21 cellular contexts compared by ENCODE assay signal in genomic region chr11:65209711-65210360, GRCh38. TPM values are rescaled to one million over a fixed set of nuclear protein-coding genes. Genes with fewer than 3 reads are reported as not detected.
A peak's percentile ranks its signal among the peaks of the same experiment; 100 is the strongest.
DNase-seq lines count a peak whose midpoint lies in the region; ATAC-seq and TF ChIP-seq lines count a peak whose summit lies in the region.
"Had no signal": no experiment of that assay in that cellular context is flagged by ENCODE, and none has a peak within 500 bp of the region (broad histone marks: within the 10 kb centered on the region; RNA-seq: fewer than 3 reads in every experiment).

No MANE protein-coding gene starts in this region.

- TF ChIP-seq CTCF in sigmoid colon (IDR thresholded peaks at IDR 0.05) (no peak), progenitor cell of endocrine pancreas (IDR thresholded peaks at IDR 0.05; ENCODE audit: unreplicated experiment) (no peak), testis (IDR thresholded peaks at IDR 0.05) (no peak)

- no peak overlapping the region for H3K27ac ChIP-seq in sigmoid colon
- H3K27ac ChIP-seq in testis: no peak overlapping the region
- H3K27ac ChIP-seq: 22Rv1, KMS-11 had no signal

- no peak overlapping the region for H3K27ac Mint-ChIP-seq in activated CD4-positive, alpha-beta memory T cell treated with anti-CD3 and anti-CD28 coated beads for 36 hours
- no peak overlapping the region for H3K27ac Mint-ChIP-seq in activated CD4-positive, alpha-beta memory T cell treated with anti-CD3 and anti-CD28 coated beads, Interleukin-2, amount 10 ng/mL, durations not matched to agents 7 days and 5 days
- no peak overlapping the region for H3K27ac Mint-ChIP-seq in progenitor cell of endocrine pancreas

- no peak overlapping the region for H3K4me3 Mint-ChIP-seq in activated CD4-positive, alpha-beta memory T cell treated with anti-CD3 and anti-CD28 coated beads for 36 hours
- no peak overlapping the region for H3K4me3 Mint-ChIP-seq in activated CD4-positive, alpha-beta memory T cell treated with anti-CD3 and anti-CD28 coated beads, Interleukin-2, amount 10 ng/mL, durations not matched to agents 7 days and 5 days
- H3K4me3 Mint-ChIP-seq in progenitor cell of endocrine pancreas (ENCODE audit: low read depth): no peak overlapping the region

- H3K4me3 ChIP-seq in sigmoid colon (no peak overlapping the region), testis (no peak overlapping the region)

- H3K36me3 Mint-ChIP-seq in activated CD4-positive, alpha-beta memory T cell treated with anti-CD3 and anti-CD28 coated beads for 36 hours: peaks cover 18% of the 10 kb centered on the region
- peaks cover 40% of the 10 kb centered on the region for H3K36me3 Mint-ChIP-seq in activated CD4-positive, alpha-beta memory T cell treated with anti-CD3 and anti-CD28 coated beads, Interleukin-2, amount 10 ng/mL, durations not matched to agents 7 days and 5 days (ENCODE audit: low read depth)
- peaks cover 14% of the 10 kb centered on the region for H3K36me3 Mint-ChIP-seq in progenitor cell of endocrine pancreas (ENCODE audit: insufficient read depth)

- H3K4me1 ChIP-seq in sigmoid colon: no peaks in the 10 kb centered on the region
- no peaks in the 10 kb centered on the region for H3K4me1 ChIP-seq in testis

- H3K27me3 Mint-ChIP-seq in activated CD4-positive, alpha-beta memory T cell treated with anti-CD3 and anti-CD28 coated beads for 36 hours: no peaks in the 10 kb centered on the region
- H3K27me3 Mint-ChIP-seq in activated CD4-positive, alpha-beta memory T cell treated with anti-CD3 and anti-CD28 coated beads, Interleukin-2, amount 10 ng/mL, durations not matched to agents 7 days and 5 days: no peaks in the 10 kb centered on the region
- H3K27me3 Mint-ChIP-seq in progenitor cell of endocrine pancreas: no peaks in the 10 kb centered on the region

- ATAC-seq in left colon: peak; percentile 8
- ATAC-seq: HepG2 had no signal

- peaks cover 12% of the 10 kb centered on the region for H3K4me1 Mint-ChIP-seq in activated CD4-positive, alpha-beta memory T cell treated with anti-CD3 and anti-CD28 coated beads for 36 hours (ENCODE audit: low read depth)
- peaks cover 25% of the 10 kb centered on the region for H3K4me1 Mint-ChIP-seq in activated CD4-positive, alpha-beta memory T cell treated with anti-CD3 and anti-CD28 coated beads, Interleukin-2, amount 10 ng/mL, durations not matched to agents 7 days and 5 days
- H3K4me1 Mint-ChIP-seq in progenitor cell of endocrine pancreas (ENCODE audit: low read depth): peaks cover 8% of the 10 kb centered on the region

- peaks cover 40 to 75% (median 61%) of the 10 kb centered on the region in 4 donors for H3K36me3 ChIP-seq in sigmoid colon
- no peaks in the 10 kb centered on the region for H3K36me3 ChIP-seq in testis (ENCODE audit: low read depth, missing control alignments)

- H3K9me3 Mint-ChIP-seq in activated CD4-positive, alpha-beta memory T cell treated with anti-CD3 and anti-CD28 coated beads for 36 hours: no peaks in the 10 kb centered on the region
- no peaks in the 10 kb centered on the region for H3K9me3 Mint-ChIP-seq in activated CD4-positive, alpha-beta memory T cell treated with anti-CD3 and anti-CD28 coated beads, Interleukin-2, amount 10 ng/mL, durations not matched to agents 7 days and 5 days
- H3K9me3 Mint-ChIP-seq in progenitor cell of endocrine pancreas (ENCODE audit: low read depth): no peaks in the 10 kb centered on the region

- intact Hi-C loops in activated CD4-positive, alpha-beta memory T cell treated with anti-CD3 and anti-CD28 coated beads for 36 hours (cut with micrococcal nuclease): no loop called here
- intact Hi-C loops in left colon (cut with DNase I, micrococcal nuclease): no loop called here
- intact Hi-C loops in sigmoid colon (cut with DNase I): loop anchor here (10.0 kb wide), 1 partner anchor 45 kb away; no protein-coding TSS in a partner anchor
- intact Hi-C loops in testis (cut with DNase I; ENCODE audit: low total_unique reads): no loop called here

- TF ChIP-seq POLR2A in sigmoid colon (IDR thresholded peaks at IDR 0.05) (no peak), testis (IDR thresholded peaks at IDR 0.05) (no peak)

- POLR2A ChIA-PET in activated CD4-positive, alpha-beta memory T cell treated with anti-CD3 and anti-CD28 coated beads for 36 hours (lab: Charles Lee): no interaction called here
- POLR2A ChIA-PET in activated CD4-positive, alpha-beta memory T cell treated with anti-CD3 and anti-CD28 coated beads, Interleukin-2, amount 10 ng/mL, durations not matched to agents 7 days and 5 days (lab: Charles Lee): interaction anchor here (0.8 kb wide), 1 partner anchor 53 kb away, joined by 3 read pairs; no protein-coding TSS in a partner anchor

- CTCF ChIA-PET in activated CD4-positive, alpha-beta memory T cell treated with anti-CD3 and anti-CD28 coated beads for 36 hours (lab: Charles Lee): interaction anchor here (1.2 kb wide), 1 partner anchor 120 kb away, joined by 3 read pairs; no protein-coding TSS in a partner anchor
- CTCF ChIA-PET in activated CD4-positive, alpha-beta memory T cell treated with anti-CD3 and anti-CD28 coated beads, Interleukin-2, amount 10 ng/mL, durations not matched to agents 7 days and 5 days (lab: Charles Lee): interaction anchor here (0.6 to 1.1 kb wide), 2 partner anchors 98 to 178 kb away, joined by 3 read pairs; partner anchors contain the start of gene TM7SF2

- H3K27me3 ChIP-seq in sigmoid colon (no peaks in the 10 kb centered on the region), testis (no peaks in the 10 kb centered on the region)

- H3K9me3 ChIP-seq in sigmoid colon (no peaks in the 10 kb centered on the region), testis (no peaks in the 10 kb centered on the region)

- 88 to 95% methylated on average over 20 of the region's 20 CpGs for WGBS in sigmoid colon, 2 donors
- WGBS in testis, 2 donors: 92 to 94% methylated on average over 20 of the region's 20 CpGs

- peak; percentile 5 for DNase-seq in activated CD4-positive, alpha-beta memory T cell treated with anti-CD3 and anti-CD28 coated beads for 36 hours
- DNase-seq in activated CD4-positive, alpha-beta memory T cell treated with anti-CD3 and anti-CD28 coated beads, Interleukin-2, amount 10 ng/mL, durations not matched to agents 7 days and 5 days: no peak
- DNase-seq in SW480 (ENCODE audit: low spot score): peak; percentile 90
- DNase-seq in left colon: peak in 1 of 2 donors; percentile 20
- peak; percentile 50 for DNase-seq in sigmoid colon
- no peak for DNase-seq in progenitor cell of endocrine pancreas (ENCODE audit: low spot score, unreplicated experiment)
- no peak for DNase-seq in testis
- DNase-seq in HUDEP-2 (lab: John Stamatoyannopoulos, UW; ENCODE audit: unreplicated experiment in 76 of 76): no peak
- DNase-seq: COR-L47, DMS 273 treated with DMSO at 0.1 percent for 48 hours, DND-41, GOT3, NCI-H2227 treated with DMSO at 0.1 percent for 48 hours, NCI-H774, SHP77 treated with DMSO at 0.1 percent for 48 hours had no signal

- no peak for TF ChIP-seq EP300 in sigmoid colon (IDR thresholded peaks at IDR 0.05)

RNA-seq across cellular contexts. Expression of gene CAPN1, which starts 28.1 kb away (rescaled TPM):
- 100 to 1,000 TPM; 111 to 116 TPM for total RNA-seq in activated CD4-positive, alpha-beta memory T cell treated with anti-CD3 and anti-CD28 coated beads for 36 hours
- total RNA-seq in activated CD4-positive, alpha-beta memory T cell treated with anti-CD3 and anti-CD28 coated beads, Interleukin-2, amount 10 ng/mL, durations not matched to agents 7 days and 5 days: 100 to 1,000 TPM; 164 to 167 TPM
- total RNA-seq in left colon (100 to 1,000 TPM; 316 to 367 TPM), sigmoid colon (100 to 1,000 TPM in 3 of 4 donors, 10 to 100 TPM in 1; 84.5 to 193 (median 133) TPM), progenitor cell of endocrine pancreas (239 and 245 TPM in 2 replicates), testis (10 to 100 TPM; 36.2 to 85.3 TPM)
- polyA plus RNA-seq in sigmoid colon (100 to 1,000 TPM; 156 to 245 (median 210) TPM), testis (ENCODE audit: insufficient read depth, low read depth, low replicate concordance) (27.3 TPM)

RNA-seq across cellular contexts. Expression of gene SPDYC, which starts 39.8 kb away (rescaled TPM):
- total RNA-seq in activated CD4-positive, alpha-beta memory T cell treated with anti-CD3 and anti-CD28 coated beads for 36 hours: not detected
- total RNA-seq in activated CD4-positive, alpha-beta memory T cell treated with anti-CD3 and anti-CD28 coated beads, Interleukin-2, amount 10 ng/mL, durations not matched to agents 7 days and 5 days: not detected
- total RNA-seq in left colon: not detected
- total RNA-seq in sigmoid colon: not detected
- not detected for polyA plus RNA-seq in sigmoid colon
- not detected in 2 replicates for total RNA-seq in progenitor cell of endocrine pancreas
- total RNA-seq in testis: 1 to 10 TPM; 1.2 TPM
- 0.80 TPM for polyA plus RNA-seq in testis (ENCODE audit: insufficient read depth, low read depth, low replicate concordance)
- total RNA-seq: M059J, OCI-LY7, RPMI7951 had no signal

RNA-seq across cellular contexts. Expression of gene POLA2, which starts 51.9 kb away (rescaled TPM):
- total RNA-seq in activated CD4-positive, alpha-beta memory T cell treated with anti-CD3 and anti-CD28 coated beads for 36 hours: 10 to 100 TPM; 62.9 to 66.9 TPM
- total RNA-seq in activated CD4-positive, alpha-beta memory T cell treated with anti-CD3 and anti-CD28 coated beads, Interleukin-2, amount 10 ng/mL, durations not matched to agents 7 days and 5 days: 10 to 100 TPM; 42.0 to 51.1 TPM
- total RNA-seq in left colon: 1 to 10 TPM; 4.3 to 9.8 TPM
- 1 to 10 TPM; 3.6 to 8.8 (median 4.8) TPM for total RNA-seq in sigmoid colon
- polyA plus RNA-seq in sigmoid colon: 10 to 100 TPM in 1 of 3 donors, 1 to 10 TPM in 2; 4.6 to 13.4 (median 5.4) TPM
- 24.4 and 27.4 TPM in 2 replicates for total RNA-seq in progenitor cell of endocrine pancreas
- total RNA-seq in testis: 10 to 100 TPM; 24.2 to 27.6 TPM
- polyA plus RNA-seq in testis (ENCODE audit: insufficient read depth, low read depth, low replicate concordance): 21.9 TPM

Comparison
In these comparisons a context has a peak if more than half of its experiments do, and no peak if none do; other contexts are left out.
1. DNase-seq: peak in activated CD4-positive, alpha-beta memory T cell treated with anti-CD3 and anti-CD28 coated beads for 36 hours (single experiment), SW480 (single experiment) and sigmoid colon (single experiment); none in activated CD4-positive, alpha-beta memory T cell treated with anti-CD3 and anti-CD28 coated beads, Interleukin-2, amount 10 ng/mL, durations not matched to agents 7 days and 5 days (single experiment), progenitor cell of endocrine pancreas (single experiment), testis (single experiment) and HUDEP-2 (0 of 76).